Comparison of ENCODE assay signal across 8 cellular contexts in genomic region chr2:101151859-101152194, GRCh38. TPM values are rescaled to one million over a fixed set of nuclear protein-coding genes. Genes with fewer than 3 reads are reported as not detected.
DNase-seq lines count a peak whose midpoint lies in the region; ATAC-seq and TF ChIP-seq lines count a peak whose summit lies in the region.

No MANE protein-coding gene starts in this region.

- peak overlapping the region; percentile 70 for H3K9ac ChIP-seq in Loucy (ENCODE audit: low read depth, low read length, poor library complexity, severe bottlenecking)

- H3F3A ChIP-seq in Loucy (ENCODE audit: low read depth), result no peaks in the 10 kb centered on the region

- H4K20me1 ChIP-seq in Loucy (ENCODE audit: insufficient read depth, low read length, poor library complexity, severe bottlenecking), result no peaks in the 10 kb centered on the region

- H3K9me3 ChIP-seq in Loucy (ENCODE audit: insufficient read depth, low read depth, low read length) (no peaks in the 10 kb centered on the region), muscle layer of duodenum (ENCODE audit: control insufficient read depth in 1 of 2, low read length in 2 of 2) (no peaks in the 10 kb centered on the region)

- peaks cover 13% of the 10 kb centered on the region for H3K4me1 ChIP-seq in Loucy (ENCODE audit: insufficient read depth, low read length, poor library complexity, severe bottlenecking)
- peaks cover 0 to 19% of the 10 kb centered on the region in 2 donors for H3K4me1 ChIP-seq in muscle layer of duodenum (ENCODE audit: control insufficient read depth in 1 of 2, insufficient read depth in 2 of 2, low read length in 2 of 2)

- H3K4me2 ChIP-seq in Loucy (ENCODE audit: low read depth, low read length, poor library complexity, severe bottlenecking), result peak overlapping the region; percentile 81

- no peaks in the 10 kb centered on the region for H3K9me2 ChIP-seq in Loucy (replicated peaks; ENCODE audit: low read depth, low read length)

- H3K4me3 ChIP-seq in Loucy (ENCODE audit: low read length, poor library complexity, severe bottlenecking) (peak overlapping the region; percentile 71), dorsolateral prefrontal cortex (peak overlapping the region; percentile 51 to 85 (median 72)), muscle layer of duodenum (ENCODE audit: low read depth in 1 of 2, low read length in 2 of 2) (peak overlapping the region; percentile 76 to 81)

- intact Hi-C loops in dorsolateral prefrontal cortex (cut with DNase I), result loop anchor here (2.0 to 10.0 kb wide), 4 partner anchors 100 to 547 kb away; partner anchors contain the start of gene CNOT11 (in 1 of the 2)

- H3K27me3 ChIP-seq in Loucy (ENCODE audit: insufficient read depth, low read length, poor library complexity, severe bottlenecking) (peaks cover 35% of the 10 kb centered on the region), dorsolateral prefrontal cortex (no peaks in the 10 kb centered on the region), muscle layer of duodenum (ENCODE audit: low read depth, low read length) (no peaks in the 10 kb centered on the region)

- TF ChIP-seq CTCF in C4-2B (conservative IDR thresholded peaks at IDR 0.05) (no peak), Loucy (conservative IDR thresholded peaks at IDR 0.05; ENCODE audit: low read length) (no peak), dorsolateral prefrontal cortex (IDR thresholded peaks at IDR 0.05 in 54 of 56, conservative IDR thresholded peaks at IDR 0.05 in 2 of 56; ENCODE audit: low read depth in 1 of 56, partially characterized antibody in 56 of 56) (peak in 2 of 56 donors; percentile 2 to 3)

- H2AFZ ChIP-seq in Loucy (ENCODE audit: low read length), result peak overlapping the region; percentile 89

- H3K27ac ChIP-seq in C4-2B (peak overlapping the region; percentile 67), dorsolateral prefrontal cortex (peak overlapping the region in 56 of 59 donors; percentile 4 to 90 (median 75)), muscle layer of duodenum (ENCODE audit: low read length) (peak overlapping the region; percentile 19)

- ATAC-seq in GM18519 (IDR thresholded peaks at IDR 0.05; ENCODE audit: low FRiP score, unreplicated experiment), result no peak
- ATAC-seq in GM18907 (IDR thresholded peaks at IDR 0.05; ENCODE audit: unreplicated experiment), result no peak

- peak in 1 of 10 donors; percentile 15 for DNase-seq in dorsolateral prefrontal cortex
- no peak for DNase-seq in mesenteric fat pad (ENCODE audit: low spot score)
- no peak for DNase-seq in mucosa of gallbladder (ENCODE audit: low spot score)

- H3K36me3 ChIP-seq in Loucy (ENCODE audit: insufficient read depth, low read length) (no peaks in the 10 kb centered on the region), muscle layer of duodenum (ENCODE audit: control insufficient read depth in 1 of 2, insufficient read depth in 2 of 2, low read length in 2 of 2) (no peaks in the 10 kb centered on the region)

- no peaks in the 10 kb centered on the region for H3K79me2 ChIP-seq in Loucy (ENCODE audit: insufficient read depth, low read length)

RNA-seq across cellular contexts. Expression of gene TBC1D8, which starts 0.6 kb away (rescaled TPM):
- total RNA-seq in dorsolateral prefrontal cortex, result 10 to 100 TPM; 10.5 to 33.3 (median 21.0) TPM
- total RNA-seq in mesenteric fat pad, result 21.3 TPM
- total RNA-seq in mucosa of gallbladder, result 72.1 TPM

Comparison
In these comparisons a context has a peak if more than half of its experiments do, and no peak if none do; other contexts are left out.
1. H3K27ac ChIP-seq: peak in every context shown above with its lines; median percentile 75 in dorsolateral prefrontal cortex; 67 in C4-2B; 19 in muscle layer of duodenum.